Comparison of ENCODE assay signal across 29 cellular contexts in genomic region chr7:128671992-128672391, GRCh38. TPM values are rescaled to one million over a fixed set of nuclear protein-coding genes. Genes with fewer than 3 reads are reported as not detected.
"Had no signal": no experiment of that assay in that cellular context is flagged by ENCODE, and none has a peak within 500 bp of the region (broad histone marks: within the 10 kb centered on the region; RNA-seq: fewer than 3 reads in every experiment).

TSS of gene GARIN1A (plus strand) at chr7:128672292. CDS start at chr7:128672398, 106 bp downstream.

- H3K4me1 ChIP-seq: prostate gland had no signal

- H3K9me3 Mint-ChIP-seq: effector memory CD8-positive, alpha-beta T cell; immature natural killer cell; nephron; stimulated activated memory B cell treated with anti-CD40 and anti-IgM and Interleukin-4, amounts not matched to agents 10 μg/mL and 1 μg/mL and 100 μg/mL, for 72 hours had no signal

- H3K36me3 ChIP-seq: heart left ventricle, ovary, prostate gland, sigmoid colon, stomach, tibial nerve, WERI-Rb-1 had no signal

- H3K27me3 ChIP-seq: heart left ventricle, ovary, sigmoid colon, stomach, tibial nerve had no signal

- FAIRE-seq: bronchial epithelial cell, colon, small intestine had no signal

- H3K9me3 ChIP-seq: heart left ventricle, ovary, prostate gland, sigmoid colon, stomach, tibial nerve had no signal

- H3K4me3 ChIP-seq: heart left ventricle, ovary, prostate gland, sigmoid colon, stomach, tibial nerve had no signal

- H3K27ac ChIP-seq: heart left ventricle, ovary, prostate gland, sigmoid colon, stomach, tibial nerve, WERI-Rb-1 had no signal

- ATAC-seq: activated CD4-positive, CD25-positive, alpha-beta regulatory T cell treated with anti-CD3 and anti-CD28 coated beads, Interleukin-2, amount 50 U/mL, for 24 hours; effector memory CD8-positive, alpha-beta T cell; stimulated activated memory B cell treated with anti-CD40 and anti-IgM and Interleukin-4, amounts not matched to agents 10 μg/mL and 1 μg/mL and 100 μg/mL, for 72 hours; T-helper 17 cell had no signal

- H3K27ac Mint-ChIP-seq: activated naive CD8-positive, alpha-beta T cell; nephron; stimulated activated memory B cell treated with anti-CD40 and anti-IgM and Interleukin-4, amounts not matched to agents 10 μg/mL and 1 μg/mL and 100 μg/mL, for 72 hours; T-helper 17 cell had no signal

- H3K4me1 Mint-ChIP-seq: nephron had no signal

- H3K4me3 Mint-ChIP-seq: activated naive CD8-positive, alpha-beta T cell; effector memory CD8-positive, alpha-beta T cell; immature natural killer cell; nephron; stimulated activated memory B cell treated with anti-CD40 and anti-IgM and Interleukin-4, amounts not matched to agents 10 μg/mL and 1 μg/mL and 100 μg/mL, for 72 hours; T-helper 17 cell had no signal

- H3K27me3 Mint-ChIP-seq: activated naive CD8-positive, alpha-beta T cell had no signal

- H3K36me3 Mint-ChIP-seq: activated naive CD8-positive, alpha-beta T cell; immature natural killer cell; stimulated activated memory B cell treated with anti-CD40 and anti-IgM and Interleukin-4, amounts not matched to agents 10 μg/mL and 1 μg/mL and 100 μg/mL, for 72 hours had no signal

- DNase-seq: activated CD4-positive, alpha-beta T cell treated with anti-CD3 and anti-CD28 coated beads for 48 hours; activated CD4-positive, alpha-beta T cell treated with anti-CD3 and anti-CD28 coated beads, Interleukin-2, amount 50 U/mL, for 48 hours; activated CD8-positive, alpha-beta memory T cell treated with anti-CD3 and anti-CD28 coated beads for 24 hours; activated effector memory CD4-positive, alpha-beta T cell treated with Interleukin-2 at 50 U/mL for 16 hours; activated naive CD4-positive, alpha-beta T cell treated with Interleukin-2 at 50 U/mL for 16 hours; anterior cingulate cortex; effector memory CD8-positive, alpha-beta T cell; foreskin fibroblast; heart left ventricle; hypothalamus; immature natural killer cell; ovary; retina; sigmoid colon; small intestine; stimulated activated CD4-positive, alpha-beta T cell treated with anti-CD3 and anti-CD28 coated beads, Interleukin-4, amount 100 ng/mL, for 4 hours; stimulated activated CD8-positive, alpha-beta memory T cell treated with anti-CD3 and anti-CD28 coated beads, Interleukin-4, amount 100 ng/mL, for 48 hours; stomach; T-helper 17 cell; T1000; WERI-Rb-1 had no signal

RNA-seq across cellular contexts. Expression of gene GARIN1A, which starts in this region (rescaled TPM):
- polyA plus RNA-seq: immature natural killer cell had no signal
